ENCODE assay signal across 9 cellular contexts in genomic region chr13:96952592-96952991, GRCh38. TPM values are rescaled to one million over a fixed set of nuclear protein-coding genes. Genes with fewer than 3 reads are reported as not detected.
"Had no signal": no experiment of that assay in that cellular context is flagged by ENCODE, and none has a peak within 500 bp of the region (broad histone marks: within the 10 kb centered on the region; RNA-seq: fewer than 3 reads in every experiment).

No MANE protein-coding gene starts in this region.

- H3K4me2 ChIP-seq: GM23338 had no signal

- DNase-seq: H9, HCEC 1CT, Kasumi-1, KBM-7 had no signal

- FAIRE-seq: H1, H54, HTR-8/SVneo had no signal

- ATAC-seq: GM23338 had no signal

- H2AFZ ChIP-seq: GM23338 had no signal

- H3K4me3 ChIP-seq: GM23338 had no signal

RNA-seq across cellular contexts. Expression of gene OXGR1, which starts 41.7 kb away (rescaled TPM):
- total RNA-seq: H9, HT-29 had no signal
